1 cellular context compared by ENCODE assay signal in the genomic region with DNA sequence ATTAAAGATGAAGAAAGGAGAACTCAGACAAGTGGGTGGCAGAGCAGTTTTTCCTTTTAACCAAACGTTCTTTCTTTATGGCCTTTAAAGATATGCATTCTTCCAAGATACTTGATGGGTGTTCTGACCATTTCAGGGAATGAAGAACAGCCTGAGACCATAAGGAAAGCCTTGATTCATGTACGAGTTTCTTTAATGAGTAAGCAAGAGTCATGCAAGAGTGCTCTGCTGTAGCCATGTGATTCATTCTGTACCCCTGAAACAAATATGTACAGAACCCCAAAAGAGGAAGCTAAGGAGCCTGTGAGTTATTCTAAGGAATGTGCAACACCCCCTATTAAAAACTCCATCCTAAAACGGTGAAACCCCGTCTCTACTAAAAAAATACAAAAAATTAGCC.
TF ChIP-seq lines count a peak whose summit lies in the region.

No MANE protein-coding gene starts in this region.

TF ChIP-seq in SK-N-SH treated with all-trans-retinoic acid at 6 μM for 48 hours, 23 proteins besides CTCF, POLR2A, EP300 and RAD21 (continued from another document):
- TF ChIP-seq, protein P1, sequence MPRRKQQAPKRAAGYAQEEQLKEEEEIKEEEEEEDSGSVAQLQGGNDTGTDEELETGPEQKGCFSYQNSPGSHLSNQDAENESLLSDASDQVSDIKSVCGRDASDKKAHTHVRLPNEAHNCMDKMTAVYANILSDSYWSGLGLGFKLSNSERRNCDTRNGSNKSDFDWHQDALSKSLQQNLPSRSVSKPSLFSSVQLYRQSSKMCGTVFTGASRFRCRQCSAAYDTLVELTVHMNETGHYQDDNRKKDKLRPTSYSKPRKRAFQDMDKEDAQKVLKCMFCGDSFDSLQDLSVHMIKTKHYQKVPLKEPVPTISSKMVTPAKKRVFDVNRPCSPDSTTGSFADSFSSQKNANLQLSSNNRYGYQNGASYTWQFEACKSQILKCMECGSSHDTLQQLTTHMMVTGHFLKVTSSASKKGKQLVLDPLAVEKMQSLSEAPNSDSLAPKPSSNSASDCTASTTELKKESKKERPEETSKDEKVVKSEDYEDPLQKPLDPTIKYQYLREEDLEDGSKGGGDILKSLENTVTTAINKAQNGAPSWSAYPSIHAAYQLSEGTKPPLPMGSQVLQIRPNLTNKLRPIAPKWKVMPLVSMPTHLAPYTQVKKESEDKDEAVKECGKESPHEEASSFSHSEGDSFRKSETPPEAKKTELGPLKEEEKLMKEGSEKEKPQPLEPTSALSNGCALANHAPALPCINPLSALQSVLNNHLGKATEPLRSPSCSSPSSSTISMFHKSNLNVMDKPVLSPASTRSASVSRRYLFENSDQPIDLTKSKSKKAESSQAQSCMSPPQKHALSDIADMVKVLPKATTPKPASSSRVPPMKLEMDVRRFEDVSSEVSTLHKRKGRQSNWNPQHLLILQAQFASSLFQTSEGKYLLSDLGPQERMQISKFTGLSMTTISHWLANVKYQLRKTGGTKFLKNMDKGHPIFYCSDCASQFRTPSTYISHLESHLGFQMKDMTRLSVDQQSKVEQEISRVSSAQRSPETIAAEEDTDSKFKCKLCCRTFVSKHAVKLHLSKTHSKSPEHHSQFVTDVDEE (CRISPR knock-in tag; IDR thresholded peaks at IDR 0.05) = no peak
- TF ChIP-seq, protein P2, sequence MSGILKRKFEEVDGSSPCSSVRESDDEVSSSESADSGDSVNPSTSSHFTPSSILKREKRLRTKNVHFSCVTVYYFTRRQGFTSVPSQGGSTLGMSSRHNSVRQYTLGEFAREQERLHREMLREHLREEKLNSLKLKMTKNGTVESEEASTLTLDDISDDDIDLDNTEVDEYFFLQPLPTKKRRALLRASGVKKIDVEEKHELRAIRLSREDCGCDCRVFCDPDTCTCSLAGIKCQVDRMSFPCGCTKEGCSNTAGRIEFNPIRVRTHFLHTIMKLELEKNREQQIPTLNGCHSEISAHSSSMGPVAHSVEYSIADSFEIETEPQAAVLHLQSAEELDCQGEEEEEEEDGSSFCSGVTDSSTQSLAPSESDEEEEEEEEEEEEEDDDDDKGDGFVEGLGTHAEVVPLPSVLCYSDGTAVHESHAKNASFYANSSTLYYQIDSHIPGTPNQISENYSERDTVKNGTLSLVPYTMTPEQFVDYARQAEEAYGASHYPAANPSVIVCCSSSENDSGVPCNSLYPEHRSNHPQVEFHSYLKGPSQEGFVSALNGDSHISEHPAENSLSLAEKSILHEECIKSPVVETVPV (CRISPR knock-in tag; IDR thresholded peaks at IDR 0.05) = no peak
- no peak for TF ChIP-seq GLIS3 (CRISPR knock-in tag; IDR thresholded peaks at IDR 0.05)
- no peak for TF ChIP-seq TCF4 (CRISPR knock-in tag; IDR thresholded peaks at IDR 0.05; ENCODE audit: borderline replicate concordance)
